ENCODE assay signal across 15 cellular contexts in genomic region chr13:25847635-25848616, GRCh38.
DNase-seq lines count a peak whose midpoint lies in the region; ATAC-seq and TF ChIP-seq lines count a peak whose summit lies in the region.
"Had no signal": no experiment of that assay in that cellular context is flagged by ENCODE, and none has a peak within 500 bp of the region (broad histone marks: within the 10 kb centered on the region; RNA-seq: fewer than 3 reads in every experiment).

No MANE protein-coding gene starts in this region.

- peaks cover 3 to 6% (median 4%) of the 10 kb centered on the region in 3 donors for H3K27me3 Mint-ChIP-seq in CD14-positive monocyte (ENCODE audit: low read depth in 3 of 3)
- H3K27me3 Mint-ChIP-seq in naive thymus-derived CD8-positive, alpha-beta T cell, result no peaks in the 10 kb centered on the region

- H3K79me2 ChIP-seq in SK-N-SH (ENCODE audit: insufficient read depth), result no peaks in the 10 kb centered on the region

- POLR2A ChIA-PET in SK-N-SH (lab: Yijun Ruan, JAX), result no interaction called here
- POLR2A ChIA-PET in naive thymus-derived CD8-positive, alpha-beta T cell (lab: Charles Lee), result interaction anchor here (1.5 kb wide), 1 partner anchor 35 kb away, joined by 4 read pairs; no protein-coding TSS in a partner anchor

- 24% methylated on average over 9 of the region's 11 CpGs for WGBS in SK-N-SH (ENCODE audit: low lambda C conversion rate)

- intact Hi-C loops in CD14-positive monocyte (cut with micrococcal nuclease), result no loop called here

- no peak overlapping the region for H3K4me3 ChIP-seq in SK-N-SH (ENCODE audit: low read depth in 2 of 2, low read length in 1 of 2)
- H3K4me3 ChIP-seq: esophagus squamous epithelium had no signal

- H3K27ac Mint-ChIP-seq in CD14-positive monocyte, result peak overlapping the region; percentile 80 to 90 (median 86)
- peak overlapping the region in 7 of 10 donors; percentile 9 to 88 (median 71) for H3K27ac Mint-ChIP-seq in naive thymus-derived CD8-positive, alpha-beta T cell

- TF ChIP-seq EP300 in SK-N-SH (IDR thresholded peaks at IDR 0.05; ENCODE audit: borderline replicate concordance in 1 of 2, low read depth in 1 of 2, low read length in 1 of 2), result peak in 1 of 2 experiments; percentile 65; a peak in 1 of 4 replicates

- H2AFZ ChIP-seq in SK-N-SH (ENCODE audit: low read depth), result no peak overlapping the region

- H3K4me2 ChIP-seq in SK-N-SH, result no peak overlapping the region

- peaks cover 0 to 4% (median 2%) of the 10 kb centered on the region in 7 donors for H3K9me3 Mint-ChIP-seq in CD14-positive monocyte
- H3K9me3 Mint-ChIP-seq in naive thymus-derived CD8-positive, alpha-beta T cell, result no peaks in the 10 kb centered on the region

- no peaks in the 10 kb centered on the region for H3K36me3 ChIP-seq in SK-N-SH (replicated peaks in 1 of 2; ENCODE audit: control insufficient read depth in 1 of 2, insufficient read depth in 2 of 2, low read length in 1 of 2)
- H3K36me3 ChIP-seq: esophagus squamous epithelium had no signal

- TF ChIP-seq CTCF in CD14-positive monocyte (IDR thresholded peaks at IDR 0.05) (no peak), SK-N-SH (IDR thresholded peaks at IDR 0.05) (no peak)

- peak; percentile 40 for ATAC-seq in GM18868 (IDR thresholded peaks at IDR 0.05; ENCODE audit: unreplicated experiment)
- ATAC-seq in naive thymus-derived CD8-positive, alpha-beta T cell, result no peak
- no peak for ATAC-seq in HG03045 (IDR thresholded peaks at IDR 0.05; ENCODE audit: unreplicated experiment)
- no peak for ATAC-seq in HG03439 (IDR thresholded peaks at IDR 0.05; ENCODE audit: unreplicated experiment)

- no peaks in the 10 kb centered on the region for H3F3A ChIP-seq in SK-N-SH (replicated peaks; ENCODE audit: insufficient read depth)

- DNase-seq in CD14-positive monocyte (ENCODE audit: low spot score) (peak; percentile 79), SK-N-SH (peak; percentile 71), SHP77 treated with DMSO at 0.1 percent for 48 hours (lab: John Stamatoyannopoulos, UW) (no peak), 8988T (no peak)
- DNase-seq in naive thymus-derived CD8-positive, alpha-beta T cell, result no peak
- DNase-seq: cerebellar nuclear complex; esophagus squamous epithelium; mammary epithelial cell; NCI-H1105; NCI-H524 treated with DMSO at 0.1 percent for 48 hours; SHP77; stimulated activated CD4-positive, alpha-beta T cell treated with anti-CD3 and anti-CD28 coated beads, Interleukin-4, amount 100 ng/mL, for 4 hours had no signal

- no peak overlapping the region for H3K9ac ChIP-seq in SK-N-SH

- no peaks in the 10 kb centered on the region for H4K20me1 ChIP-seq in SK-N-SH (ENCODE audit: insufficient read depth)

- TF ChIP-seq RAD21 in SK-N-SH (IDR thresholded peaks at IDR 0.05; ENCODE audit: low read length), result no peak

- no peak overlapping the region for H3K27ac ChIP-seq in SK-N-SH (ENCODE audit: low read depth in 2 of 2, low read length in 1 of 2)
- H3K27ac ChIP-seq: esophagus squamous epithelium had no signal

- no peaks in the 10 kb centered on the region for H3K27me3 ChIP-seq in SK-N-SH (ENCODE audit: insufficient read depth)
- H3K27me3 ChIP-seq: esophagus squamous epithelium had no signal

- peaks cover 65% of the 10 kb centered on the region for H3K4me1 Mint-ChIP-seq in CD14-positive monocyte
- H3K4me1 Mint-ChIP-seq in naive thymus-derived CD8-positive, alpha-beta T cell, result peaks cover 11 to 42% (median 31%) of the 10 kb centered on the region in 4 donors

- no peaks in the 10 kb centered on the region for H3K9me3 ChIP-seq in SK-N-SH
- H3K9me3 ChIP-seq: esophagus squamous epithelium had no signal

- CTCF ChIA-PET in SK-N-SH (lab: Yijun Ruan, JAX), result no interaction called here

- H3K4me1 ChIP-seq in SK-N-SH (ENCODE audit: control insufficient read depth in 1 of 2, insufficient read depth in 2 of 2, low read depth in 1 of 2, low read length in 1 of 2), result peaks cover 0 to 7% of the 10 kb centered on the region in 2 experiments; a peak in 1 of 4 replicates

- H3K9me2 ChIP-seq in SK-N-SH, result no peaks in the 10 kb centered on the region

- H3K4me3 Mint-ChIP-seq in CD14-positive monocyte, result peak overlapping the region; percentile 48 to 69
- H3K4me3 Mint-ChIP-seq in naive thymus-derived CD8-positive, alpha-beta T cell, result peak overlapping the region in 6 of 10 donors; percentile 21 to 74 (median 46)

- H3K36me3 Mint-ChIP-seq in CD14-positive monocyte, result peaks cover 1 to 3% of the 10 kb centered on the region in 2 donors
- H3K36me3 Mint-ChIP-seq in naive thymus-derived CD8-positive, alpha-beta T cell, result no peaks in the 10 kb centered on the region

TF ChIP-seq in SK-N-SH, 30 proteins besides CTCF, POLR2A, EP300 and RAD21:
- TF ChIP-seq EZH2phosphoT487 (IDR thresholded peaks at IDR 0.05; ENCODE audit: borderline replicate concordance, low read depth), result no peak
- peak; percentile 70 for TF ChIP-seq FOXJ3 (CRISPR knock-in tag; IDR thresholded peaks at IDR 0.05)
- TF ChIP-seq PBX3 (IDR thresholded peaks at IDR 0.05), result no peak
- TF ChIP-seq ELF1 (IDR thresholded peaks at IDR 0.05), result no peak
- TF ChIP-seq TAF1 (IDR thresholded peaks at IDR 0.05; ENCODE audit: borderline replicate concordance, low read depth, low read length), result no peak
- TF ChIP-seq NRF1 (IDR thresholded peaks at IDR 0.05; ENCODE audit: low read depth, low read length), result no peak
- TF ChIP-seq USF2 (IDR thresholded peaks at IDR 0.05; ENCODE audit: borderline replicate concordance, low read depth, low read length), result no peak
- TF ChIP-seq MEF2A (IDR thresholded peaks at IDR 0.05; ENCODE audit: borderline replicate concordance, low read depth), result no peak
- no peak for TF ChIP-seq ZBTB33 (IDR thresholded peaks at IDR 0.05; ENCODE audit: borderline replicate concordance, low read depth)
- no peak for TF ChIP-seq NFIC (IDR thresholded peaks at IDR 0.05; ENCODE audit: borderline replicate concordance)
- TF ChIP-seq IRF3 (IDR thresholded peaks at IDR 0.05; ENCODE audit: low read depth, low read length), result no peak
- TF ChIP-seq RCOR1 (IDR thresholded peaks at IDR 0.05; ENCODE audit: low read length), result peak; percentile 91
- peak; percentile 68 for TF ChIP-seq MXI1 (IDR thresholded peaks at IDR 0.05; ENCODE audit: low read depth, low read length)
- peak; percentile 92 for TF ChIP-seq GATA2 (CRISPR knock-in tag; IDR thresholded peaks at IDR 0.05)
- no peak for TF ChIP-seq JUND (IDR thresholded peaks at IDR 0.05)
- TF ChIP-seq MAX (IDR thresholded peaks at IDR 0.05; ENCODE audit: low read depth), result no peak
- TF ChIP-seq TCF12 (IDR thresholded peaks at IDR 0.05), result no peak
- peak; percentile 47 for TF ChIP-seq CHD2 (IDR thresholded peaks at IDR 0.05; ENCODE audit: low read length, partially characterized antibody)
- TF ChIP-seq YY1 (IDR thresholded peaks at IDR 0.05; ENCODE audit: low read depth), result no peak
- no peak for TF ChIP-seq SMC3 (IDR thresholded peaks at IDR 0.05; ENCODE audit: low read depth, low read length)
- TF ChIP-seq RFX5 (IDR thresholded peaks at IDR 0.05; ENCODE audit: low read length), result no peak

Comparison
In these comparisons a context has a peak if more than half of its experiments do, and no peak if none do; other contexts are left out.
1. DNase-seq: peak in CD14-positive monocyte (single experiment) and SK-N-SH (single experiment); none in naive thymus-derived CD8-positive, alpha-beta T cell (0 of 10), SHP77 treated with DMSO at 0.1 percent for 48 hours (single experiment) and 8988T (single experiment).